15 cellular contexts compared by ENCODE assay signal in the genomic region with DNA sequence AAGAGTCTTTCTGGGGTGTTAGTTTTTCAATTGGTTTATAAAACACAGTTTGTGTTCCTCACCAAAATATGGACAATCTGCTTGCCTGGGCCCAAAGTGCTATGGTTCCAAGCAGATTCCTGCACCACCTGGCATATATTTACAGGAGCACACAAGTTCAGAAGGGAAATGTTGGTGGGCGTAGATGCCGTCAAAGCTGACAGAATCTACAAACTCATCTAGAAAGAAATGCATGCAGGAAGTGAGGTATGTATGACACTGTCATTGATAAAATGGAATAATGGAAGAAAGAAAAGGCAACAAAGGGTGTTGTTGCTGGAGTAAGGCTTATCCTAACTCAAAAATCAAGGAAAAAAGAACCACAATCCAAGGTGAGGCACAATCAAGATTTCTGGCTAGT.
"Had no signal": no experiment of that assay in that cellular context is flagged by ENCODE, and none has a peak within 500 bp of the region (broad histone marks: within the 10 kb centered on the region; RNA-seq: fewer than 3 reads in every experiment).

No MANE protein-coding gene starts in this region.

- DNase-seq: activated CD4-positive, alpha-beta T cell treated with anti-CD3 and anti-CD28 coated beads, Interleukin-2, amount 50 U/mL, for 4 hours; activated CD4-positive, CD25-positive, alpha-beta regulatory T cell; central memory CD4-positive, alpha-beta T cell; naive B cell; retina; stomach; T-helper 2 cell; testis; upper lobe of left lung had no signal

- H3K27me3 Mint-ChIP-seq: brain, naive B cell had no signal

- H3K27ac ChIP-seq: coronary artery, hepatocyte, stomach, testis, upper lobe of left lung had no signal

- H3K36me3 ChIP-seq: stomach, upper lobe of left lung had no signal

- H3K4me1 ChIP-seq: testis, upper lobe of left lung had no signal

- H3K27me3 ChIP-seq: hepatocyte, stomach, testis, upper lobe of left lung had no signal

- H3K36me3 Mint-ChIP-seq: naive B cell had no signal

- H3K4me3 ChIP-seq: coronary artery, hepatocyte, stomach, testis, upper lobe of left lung had no signal

- H3K9me3 ChIP-seq: stomach, testis, upper lobe of left lung had no signal

- H3K27ac Mint-ChIP-seq: activated T-helper 1 cell treated with anti-CD3 and anti-CD28 coated beads, Interleukin-12 subunit alpha, Interleukin-12 subunit beta, Interleukin-2, Interleukin-4 antibody, amounts not matched to agents 30 ng/mL and 10 ng/mL and 1 ng/mL, durations not matched to agents 14 hours and 24 hours and 36 hours had no signal

- H3K4me2 ChIP-seq: hepatocyte had no signal

- H3K9me3 Mint-ChIP-seq: brain, naive B cell had no signal

- ATAC-seq: esophagus mucosa, left lobe of liver had no signal

- H2AFZ ChIP-seq: hepatocyte had no signal

- H3K4me3 Mint-ChIP-seq: activated T-helper 1 cell treated with anti-CD3 and anti-CD28 coated beads, Interleukin-12 subunit alpha, Interleukin-12 subunit beta, Interleukin-2, Interleukin-4 antibody, amounts not matched to agents 30 ng/mL and 10 ng/mL and 1 ng/mL, durations not matched to agents 14 hours and 24 hours and 36 hours had no signal
